In genomic region chr3:95148107-95148506, GRCh38 we compare ENCODE assay signal across 29 cellular contexts.
"Had no signal": no experiment of that assay in that cellular context is flagged by ENCODE, and none has a peak within 500 bp of the region (broad histone marks: within the 10 kb centered on the region; RNA-seq: fewer than 3 reads in every experiment).

No MANE protein-coding gene starts in this region.

- H3K36me3 Mint-ChIP-seq: mesothelial cell of epicardium, naive B cell had no signal

- H3K4me1 ChIP-seq: esophagus squamous epithelium, heart right ventricle, left lung, prostate gland, right atrium auricular region, stomach, thyroid gland, vagina had no signal

- H3K4me1 Mint-ChIP-seq: naive B cell had no signal

- ATAC-seq: effector memory CD8-positive, alpha-beta T cell; heart right ventricle; left cardiac atrium; left lung; mucosa of descending colon; natural killer cell treated with Interleukin-12 subunit alpha and Interleukin-12 subunit beta and Interleukin-15 and Interleukin-18, amount 100 ng/mL, for 72 hours; sciatic nerve had no signal

- H3K4me2 ChIP-seq: smooth muscle cell had no signal

- H3K27me3 ChIP-seq: esophagus squamous epithelium, heart right ventricle, left lung, right atrium auricular region, stomach, thyroid gland, vagina had no signal

- H3K36me3 ChIP-seq: esophagus squamous epithelium, heart right ventricle, left lung, prostate gland, right atrium auricular region, stomach, thyroid gland, vagina had no signal

- H3K4me3 ChIP-seq: esophagus squamous epithelium, heart right ventricle, left lung, mucosa of descending colon, prostate gland, right atrium auricular region, smooth muscle cell, stomach, thyroid gland, vagina had no signal

- H3K27ac ChIP-seq: esophagus squamous epithelium, heart right ventricle, left lung, prostate gland, right atrium auricular region, stomach, thyroid gland, vagina had no signal

- H3K9me3 Mint-ChIP-seq: neural crest cell had no signal

- H3K9me3 ChIP-seq: esophagus squamous epithelium, heart right ventricle, left lung, mucosa of descending colon, prostate gland, right atrium auricular region, stomach, thyroid gland, vagina had no signal

- DNase-seq: effector memory CD8-positive, alpha-beta T cell; erythroblast; esophagus squamous epithelium; foreskin melanocyte; glutamatergic neuron; heart right ventricle; hippocampal formation; left cardiac atrium; left lung; mesenchymal stem cell; mucosa of descending colon; naive B cell; nucleus accumbens; stimulated activated CD4-positive, alpha-beta T cell treated with anti-CD3 and anti-CD28 coated beads, Interleukin-12 subunit alpha, Interleukin-12 subunit beta, amount 100 ng/mL, for 4 hours; stimulated activated CD4-positive, alpha-beta T cell treated with anti-CD3 and anti-CD28 coated beads, Interleukin-1b, Interleukin-23, amount 100 ng/mL, for 48 hours; stimulated activated CD4-positive, alpha-beta T cell treated with anti-CD3 and anti-CD28 coated beads, Interleukin-4, amount 100 ng/mL, for 1 hour; stimulated activated CD8-positive, alpha-beta memory T cell treated with anti-CD3 and anti-CD28 coated beads, Interleukin-4, amount 100 ng/mL, for 48 hours; stimulated activated naive CD4-positive, alpha-beta T cell treated with Interleukin-2 at 50 U/mL for 16 hours; stomach; thyroid gland; trophoblast cell had no signal

- H3K27ac Mint-ChIP-seq: effector memory CD8-positive, alpha-beta T cell; mesothelial cell of epicardium; naive B cell; natural killer cell treated with Interleukin-12 subunit alpha and Interleukin-12 subunit beta and Interleukin-15 and Interleukin-18, amount 100 ng/mL, for 72 hours had no signal

- H3K4me3 Mint-ChIP-seq: effector memory CD8-positive, alpha-beta T cell; mesothelial cell of epicardium; naive B cell; natural killer cell treated with Interleukin-12 subunit alpha and Interleukin-12 subunit beta and Interleukin-15 and Interleukin-18, amount 100 ng/mL, for 72 hours; neural crest cell had no signal
